Comparison of ENCODE assay signal across 8 cellular contexts in the genomic region with DNA sequence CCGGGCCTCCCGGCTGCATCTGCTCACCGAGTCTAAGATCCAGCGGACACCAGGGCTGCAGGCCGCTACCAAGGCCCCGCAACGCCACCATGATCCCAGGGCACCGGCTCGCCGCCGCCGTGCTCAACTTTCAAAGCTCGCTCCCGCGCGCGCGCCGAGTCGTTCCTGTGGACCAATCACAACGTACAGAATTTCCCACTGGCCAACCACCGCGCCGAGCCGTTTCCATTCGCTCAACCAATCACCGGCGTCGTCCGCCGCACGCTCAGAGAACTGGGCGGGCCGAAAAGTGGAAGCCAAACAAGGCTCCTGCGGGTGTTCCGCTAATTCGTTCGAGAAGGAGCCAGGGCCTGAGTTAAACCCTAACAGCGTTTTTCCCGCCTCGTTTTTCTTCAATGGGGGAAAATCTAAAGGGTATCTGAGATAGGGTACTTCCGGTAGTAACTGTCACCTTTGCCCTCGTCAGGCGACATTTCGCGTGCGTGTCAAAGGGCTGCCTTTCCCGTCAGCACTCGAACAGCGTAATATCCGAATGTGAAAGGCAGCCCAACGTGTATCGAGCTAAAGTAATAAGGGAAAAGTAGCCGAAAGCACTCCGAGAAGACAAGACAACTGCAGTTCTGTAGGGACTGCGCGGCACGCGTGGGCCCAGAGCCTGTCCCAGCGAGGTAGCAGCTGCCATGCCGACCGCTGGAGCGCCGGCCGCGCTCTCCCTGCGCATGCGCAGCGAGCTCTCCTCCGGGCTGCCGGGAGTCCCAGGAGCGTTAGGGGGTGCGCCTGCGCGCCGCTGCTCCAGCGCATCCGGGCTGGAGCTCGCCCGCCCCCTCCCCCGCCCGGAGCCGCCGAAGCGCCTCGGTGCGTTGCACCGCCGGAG. TPM values are rescaled to one million over a fixed set of nuclear protein-coding genes. Genes with fewer than 3 reads are reported as not detected.
DNase-seq lines count a peak whose midpoint lies in the region; ATAC-seq and TF ChIP-seq lines count a peak whose summit lies in the region.

A gene with protein sequence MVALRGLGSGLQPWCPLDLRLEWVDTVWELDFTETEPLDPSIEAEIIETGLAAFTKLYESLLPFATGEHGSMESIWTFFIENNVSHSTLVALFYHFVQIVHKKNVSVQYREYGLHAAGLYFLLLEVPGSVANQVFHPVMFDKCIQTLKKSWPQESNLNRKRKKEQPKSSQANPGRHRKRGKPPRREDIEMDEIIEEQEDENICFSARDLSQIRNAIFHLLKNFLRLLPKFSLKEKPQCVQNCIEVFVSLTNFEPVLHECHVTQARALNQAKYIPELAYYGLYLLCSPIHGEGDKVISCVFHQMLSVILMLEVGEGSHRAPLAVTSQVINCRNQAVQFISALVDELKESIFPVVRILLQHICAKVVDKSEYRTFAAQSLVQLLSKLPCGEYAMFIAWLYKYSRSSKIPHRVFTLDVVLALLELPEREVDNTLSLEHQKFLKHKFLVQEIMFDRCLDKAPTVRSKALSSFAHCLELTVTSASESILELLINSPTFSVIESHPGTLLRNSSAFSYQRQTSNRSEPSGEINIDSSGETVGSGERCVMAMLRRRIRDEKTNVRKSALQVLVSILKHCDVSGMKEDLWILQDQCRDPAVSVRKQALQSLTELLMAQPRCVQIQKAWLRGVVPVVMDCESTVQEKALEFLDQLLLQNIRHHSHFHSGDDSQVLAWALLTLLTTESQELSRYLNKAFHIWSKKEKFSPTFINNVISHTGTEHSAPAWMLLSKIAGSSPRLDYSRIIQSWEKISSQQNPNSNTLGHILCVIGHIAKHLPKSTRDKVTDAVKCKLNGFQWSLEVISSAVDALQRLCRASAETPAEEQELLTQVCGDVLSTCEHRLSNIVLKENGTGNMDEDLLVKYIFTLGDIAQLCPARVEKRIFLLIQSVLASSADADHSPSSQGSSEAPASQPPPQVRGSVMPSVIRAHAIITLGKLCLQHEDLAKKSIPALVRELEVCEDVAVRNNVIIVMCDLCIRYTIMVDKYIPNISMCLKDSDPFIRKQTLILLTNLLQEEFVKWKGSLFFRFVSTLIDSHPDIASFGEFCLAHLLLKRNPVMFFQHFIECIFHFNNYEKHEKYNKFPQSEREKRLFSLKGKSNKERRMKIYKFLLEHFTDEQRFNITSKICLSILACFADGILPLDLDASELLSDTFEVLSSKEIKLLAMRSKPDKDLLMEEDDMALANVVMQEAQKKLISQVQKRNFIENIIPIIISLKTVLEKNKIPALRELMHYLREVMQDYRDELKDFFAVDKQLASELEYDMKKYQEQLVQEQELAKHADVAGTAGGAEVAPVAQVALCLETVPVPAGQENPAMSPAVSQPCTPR (N-terminal part only) (minus strand): TSS at position 132 of the 874 bp plus-strand sequence. CDS start 41 bp downstream, at position 91.
A gene (plus strand): TSS at position 836 of the 874 bp plus-strand sequence. CDS start 452 bp downstream, outside the sequence.

- peak within 1 kb of the TSS; percentile 80 for H3K27ac ChIP-seq in OCI-LY3 (ENCODE audit: low read length)

- H3K27ac Mint-ChIP-seq in endothelial cell (ENCODE audit: unreplicated experiment), result peak within 1 kb of the TSS; percentile 80

- peak; percentile 80 for ATAC-seq in GM21515 (IDR thresholded peaks at IDR 0.05; ENCODE audit: unreplicated experiment)

- TF ChIP-seq CTCF in OCI-LY3 (IDR thresholded peaks at IDR 0.05; ENCODE audit: low read depth, low read length) (no peak), endothelial cell (IDR thresholded peaks at IDR 0.05; ENCODE audit: unreplicated experiment) (no peak)

- H4K20me1 ChIP-seq in OCI-LY3 (ENCODE audit: insufficient read depth, low read length), result peaks cover 52% of the 10 kb centered on the region

- no peaks in the 10 kb centered on the region for H3K9me3 Mint-ChIP-seq in endothelial cell (ENCODE audit: unreplicated experiment)

- peaks cover 25% of the 10 kb centered on the region for H3K36me3 ChIP-seq in OCI-LY3 (replicated peaks; ENCODE audit: low read depth, low read length)

- H3K36me3 Mint-ChIP-seq in endothelial cell (ENCODE audit: low read depth, unreplicated experiment), result peaks cover 25% of the 10 kb centered on the region

- peak within 1 kb of the TSS; percentile 93 for H3K4me2 ChIP-seq in OCI-LY3 (ENCODE audit: low read length)

- peaks cover 48% of the 10 kb centered on the region for H3K4me1 Mint-ChIP-seq in endothelial cell (ENCODE audit: unreplicated experiment)

- H3K27me3 ChIP-seq in OCI-LY3 (ENCODE audit: low read depth, low read length), result peaks cover 7% of the 10 kb centered on the region

- H3K9ac ChIP-seq in OCI-LY3 (ENCODE audit: low read length), result peak within 1 kb of the TSS; percentile 95

- peak within 1 kb of the TSS; percentile 98 for H3K4me3 Mint-ChIP-seq in endothelial cell (ENCODE audit: unreplicated experiment)

- H3K9me3 ChIP-seq in OCI-LY3 (ENCODE audit: insufficient read depth, low read length), result no peaks in the 10 kb centered on the region

- H3K4me3 ChIP-seq in OCI-LY3 (ENCODE audit: low read length), result peak within 1 kb of the TSS; percentile 98

- DNase-seq in D341Med (ENCODE audit: low spot score), result peak; percentile 99
- peak; percentile 94 for DNase-seq in HuH-7 (ENCODE audit: low spot score)
- DNase-seq in activated CD8-positive, alpha-beta memory T cell treated with anti-CD3 and anti-CD28 coated beads, Interleukin-2, amount 50 U/mL, for 48 hours, result peak; percentile 97
- DNase-seq in endothelial cell (ENCODE audit: low spot score), result peak; percentile 97
- DNase-seq in midbrain (lab: John Stamatoyannopoulos, UW), result peak; percentile 96
- DNase-seq in stimulated activated CD8-positive, alpha-beta memory T cell treated with anti-CD3 and anti-CD28 coated beads, Interleukin-2, amount 100 ng/mL, for 1 hour (ENCODE audit: low read depth in 2 of 2), result peak; percentile 89 to 94

- H2AFZ ChIP-seq in OCI-LY3 (ENCODE audit: low read depth, low read length), result peak within 1 kb of the TSS; percentile 95

- H3K27me3 Mint-ChIP-seq in endothelial cell (ENCODE audit: unreplicated experiment), result peaks cover 10% of the 10 kb centered on the region

- peaks cover 57% of the 10 kb centered on the region for H3K79me2 ChIP-seq in OCI-LY3 (ENCODE audit: low read length)

- peaks cover 29% of the 10 kb centered on the region for H3K4me1 ChIP-seq in OCI-LY3 (ENCODE audit: low read length)

RNA-seq across cellular contexts. Expression of the first gene that starts in this region (rescaled TPM):
- 25.4 TPM for total RNA-seq in endothelial cell (ENCODE audit: unreplicated experiment)

RNA-seq across cellular contexts. Expression of the second gene that starts in this region (rescaled TPM):
- 132 TPM for total RNA-seq in endothelial cell (ENCODE audit: unreplicated experiment)

Comparison
In these comparisons a context has a peak if more than half of its experiments do, and no peak if none do; other contexts are left out.
1. Peak in every context shown above with its lines: DNase-seq, ATAC-seq, H3K4me3 ChIP-seq and H3K27ac ChIP-seq.